Comparison of ENCODE assay signal across 10 cellular contexts in the genomic region with DNA sequence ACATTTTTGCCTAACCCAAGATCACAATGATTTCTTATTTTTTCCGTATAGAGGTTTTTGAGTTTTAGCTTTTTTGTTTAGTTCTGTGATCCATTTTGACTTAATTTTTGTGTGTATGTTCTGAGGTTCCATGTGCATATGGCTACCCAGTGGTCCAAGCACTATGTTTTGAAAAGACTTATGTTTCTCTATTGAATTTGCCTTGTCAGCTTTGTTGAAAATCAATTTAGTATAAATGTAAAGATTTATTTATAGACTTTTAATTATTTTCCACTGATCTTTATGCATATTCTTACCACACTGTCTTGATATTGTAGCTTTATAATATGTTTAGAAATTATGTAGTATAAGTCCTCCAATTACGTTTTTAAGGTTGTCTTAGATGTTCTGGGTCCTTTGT.
"Had no signal": no experiment of that assay in that cellular context is flagged by ENCODE, and none has a peak within 500 bp of the region (broad histone marks: within the 10 kb centered on the region; RNA-seq: fewer than 3 reads in every experiment).

No MANE protein-coding gene starts in this region.

- H3K9ac ChIP-seq: GM23248, KMS-11 had no signal

- H3K9me3 Mint-ChIP-seq: HFFc6 had no signal

- H2AFZ ChIP-seq: GM23248 had no signal

- H3K4me3 Mint-ChIP-seq: HFFc6 had no signal

- H3K4me3 ChIP-seq: GM23248, HAP-1 had no signal

- DNase-seq: GM23248, GOT3, H7, HFFc6, Karpas-422, KBM-7 had no signal

- ATAC-seq: HCT116 had no signal

- FAIRE-seq: HTR-8/SVneo had no signal

- H3K27ac ChIP-seq: GM23248, KMS-11 had no signal

- H3K4me2 ChIP-seq: KMS-11 had no signal

- H3K27ac Mint-ChIP-seq: HFFc6 had no signal
